ENCODE assay signal across 37 cellular contexts in genomic region chr17:37768438-37768837, GRCh38. TPM values are rescaled to one million over a fixed set of nuclear protein-coding genes. Genes with fewer than 3 reads are reported as not detected.
"Had no signal": no experiment of that assay in that cellular context is flagged by ENCODE, and none has a peak within 500 bp of the region (broad histone marks: within the 10 kb centered on the region; RNA-seq: fewer than 3 reads in every experiment).

No MANE protein-coding gene starts in this region.

- H3K27me3 ChIP-seq: body of pancreas had no signal

- DNase-seq: activated CD4-positive, alpha-beta memory T cell treated with anti-CD3 and anti-CD28 coated beads for 36 hours; activated CD4-positive, alpha-beta T cell treated with anti-CD3 and anti-CD28 coated beads for 36 hours; activated CD4-positive, alpha-beta T cell treated with anti-CD3 and anti-CD28 coated beads, Interleukin-2, amount 10 ng/mL, durations not matched to agents 24 days and 14 days; activated CD4-positive, CD25-positive, alpha-beta regulatory T cell; activated CD4-positive, CD25-positive, alpha-beta regulatory T cell treated with anti-CD3 and anti-CD28 coated beads, Interleukin-2, amount 50 U/mL, for 72 hours; activated CD8-positive, alpha-beta memory T cell treated with anti-CD3 and anti-CD28 coated beads, Interleukin-2, amount 10 ng/mL, durations not matched to agents 7 days and 5 days; activated CD8-positive, alpha-beta memory T cell treated with anti-CD3 and anti-CD28 coated beads, Interleukin-2, amount 50 U/mL, for 4 hours; activated CD8-positive, alpha-beta T cell treated with anti-CD3 and anti-CD28 coated beads, Interleukin-2, amount 10 ng/mL, durations not matched to agents 7 days and 5 days; activated effector memory CD4-positive, alpha-beta T cell treated with anti-CD3 and anti-CD28 coated beads, Interleukin-2, amount 50 U/mL, for 16 hours; activated naive CD4-positive, alpha-beta T cell treated with anti-CD3 and anti-CD28 coated beads for 36 hours; activated naive CD8-positive, alpha-beta T cell treated with anti-CD3 and anti-CD28 coated beads for 36 hours; activated naive CD8-positive, alpha-beta T cell treated with anti-CD3 and anti-CD28 coated beads, Interleukin-2, amount 50 U/mL, for 24 hours; activated T-cell treated with anti-CD3 and anti-CD28 coated beads, Interleukin-2, amount 50 U/mL, for 1 hour; activated T-cell treated with anti-CD3 and anti-CD28 coated beads, Interleukin-2, amount 50 U/mL, for 48 hours; adrenal gland; amygdala; aorta; body of pancreas; caudate nucleus; cortex of kidney; dermis blood vessel endothelial cell; effector CD4-positive, alpha-beta T cell; effector memory CD8-positive, alpha-beta T cell; erythroblast; esophagus squamous epithelium; head of caudate nucleus; T-helper 1 cell; T-helper 17 cell; T1000; WERI-Rb-1 had no signal

- H3K36me3 Mint-ChIP-seq: activated CD4-positive, alpha-beta memory T cell treated with anti-CD3 and anti-CD28 coated beads for 36 hours; activated CD8-positive, alpha-beta memory T cell treated with anti-CD3 and anti-CD28 coated beads, Interleukin-2, amount 10 ng/mL, durations not matched to agents 7 days and 5 days; activated naive CD4-positive, alpha-beta T cell treated with anti-CD3 and anti-CD28 coated beads, Interleukin-2, amount 50 U/mL, for 24 hours; activated naive CD8-positive, alpha-beta T cell treated with anti-CD3 and anti-CD28 coated beads for 36 hours had no signal

- H3K4me3 ChIP-seq: adrenal gland, body of pancreas, esophagus squamous epithelium had no signal

- H3K36me3 ChIP-seq: adrenal gland, esophagus squamous epithelium, WERI-Rb-1 had no signal

- H3K9me3 ChIP-seq: adrenal gland, body of pancreas had no signal

- H3K9me3 Mint-ChIP-seq: activated CD4-positive, alpha-beta memory T cell treated with anti-CD3 and anti-CD28 coated beads for 36 hours; activated CD4-positive, alpha-beta T cell treated with anti-CD3 and anti-CD28 coated beads, Interleukin-2, amount 10 ng/mL, durations not matched to agents 24 days and 14 days; activated naive CD4-positive, alpha-beta T cell treated with anti-CD3 and anti-CD28 coated beads for 36 hours; activated naive CD4-positive, alpha-beta T cell treated with anti-CD3 and anti-CD28 coated beads, Interleukin-2, amount 50 U/mL, for 24 hours; activated naive CD8-positive, alpha-beta T cell treated with anti-CD3 and anti-CD28 coated beads for 36 hours; activated naive CD8-positive, alpha-beta T cell treated with anti-CD3 and anti-CD28 coated beads, Interleukin-2, amount 50 U/mL, for 24 hours; activated T-helper 1 cell treated with anti-CD3 and anti-CD28 coated beads, Interleukin-12 subunit alpha, Interleukin-12 subunit beta, Interleukin-2, Interleukin-4 antibody, amounts not matched to agents 30 ng/mL and 10 ng/mL and 1 ng/mL, durations not matched to agents 14 hours and 24 hours and 36 hours; activated T-helper 2 cell treated with anti-CD3 and anti-CD28 coated beads, Interferon-gamma antibody, Interleukin-2, Interleukin-4, amounts not matched to agents 10 μg/mL and 5 μg/mL and 100 μg/mL, durations not matched to agents 14 hours and 24 hours and 36 hours; effector memory CD8-positive, alpha-beta T cell; T-helper 2 cell treated with Interferon-gamma antibody and Interleukin-4, amounts not matched to agents 5 μg/mL and 100 μg/mL, for 36 hours had no signal

- H3K27ac ChIP-seq: adrenal gland, body of pancreas, esophagus squamous epithelium, WERI-Rb-1 had no signal

- H3K27ac Mint-ChIP-seq: activated CD4-positive, alpha-beta memory T cell treated with anti-CD3 and anti-CD28 coated beads for 36 hours; activated CD4-positive, alpha-beta T cell treated with anti-CD3 and anti-CD28 coated beads for 36 hours; activated CD4-positive, alpha-beta T cell treated with anti-CD3 and anti-CD28 coated beads, Interleukin-2, amount 10 ng/mL, durations not matched to agents 24 days and 14 days; activated CD8-positive, alpha-beta T cell treated with anti-CD3 and anti-CD28 coated beads, Interleukin-2, amount 10 ng/mL, durations not matched to agents 7 days and 5 days; activated naive CD4-positive, alpha-beta T cell treated with anti-CD3 and anti-CD28 coated beads for 36 hours; activated naive CD4-positive, alpha-beta T cell treated with anti-CD3 and anti-CD28 coated beads, Interleukin-2, amount 50 U/mL, for 24 hours; activated naive CD8-positive, alpha-beta T cell treated with anti-CD3 and anti-CD28 coated beads for 36 hours; activated naive CD8-positive, alpha-beta T cell treated with anti-CD3 and anti-CD28 coated beads, Interleukin-2, amount 50 U/mL, for 24 hours; activated T-helper 1 cell treated with anti-CD3 and anti-CD28 coated beads, Interleukin-12 subunit alpha, Interleukin-12 subunit beta, Interleukin-2, Interleukin-4 antibody, amounts not matched to agents 30 ng/mL and 10 ng/mL and 1 ng/mL, durations not matched to agents 14 hours and 24 hours and 36 hours; activated T-helper 2 cell treated with anti-CD3 and anti-CD28 coated beads, Interferon-gamma antibody, Interleukin-2, Interleukin-4, amounts not matched to agents 10 μg/mL and 5 μg/mL and 100 μg/mL, durations not matched to agents 14 hours and 24 hours and 36 hours; effector memory CD8-positive, alpha-beta T cell; T-helper 17 cell; T-helper 2 cell treated with Interferon-gamma antibody and Interleukin-4, amounts not matched to agents 5 μg/mL and 100 μg/mL, for 36 hours had no signal

- ATAC-seq: activated CD4-positive, alpha-beta T cell treated with anti-CD3 and anti-CD28 coated beads for 36 hours; activated CD8-positive, alpha-beta memory T cell treated with anti-CD3 and anti-CD28 coated beads, Interleukin-2, amount 10 ng/mL, durations not matched to agents 7 days and 5 days; activated CD8-positive, alpha-beta T cell treated with anti-CD3 and anti-CD28 coated beads, Interleukin-2, amount 10 ng/mL, durations not matched to agents 7 days and 5 days; activated naive CD8-positive, alpha-beta T cell treated with anti-CD3 and anti-CD28 coated beads, Interleukin-2, amount 50 U/mL, for 24 hours; body of pancreas; effector memory CD8-positive, alpha-beta T cell; T-helper 17 cell had no signal

- H3K4me3 Mint-ChIP-seq: activated CD4-positive, alpha-beta memory T cell treated with anti-CD3 and anti-CD28 coated beads for 36 hours; activated CD4-positive, alpha-beta T cell treated with anti-CD3 and anti-CD28 coated beads for 36 hours; activated CD4-positive, alpha-beta T cell treated with anti-CD3 and anti-CD28 coated beads, Interleukin-2, amount 10 ng/mL, durations not matched to agents 24 days and 14 days; activated CD8-positive, alpha-beta memory T cell treated with anti-CD3 and anti-CD28 coated beads, Interleukin-2, amount 10 ng/mL, durations not matched to agents 7 days and 5 days; activated CD8-positive, alpha-beta T cell treated with anti-CD3 and anti-CD28 coated beads, Interleukin-2, amount 10 ng/mL, durations not matched to agents 7 days and 5 days; activated naive CD4-positive, alpha-beta T cell treated with anti-CD3 and anti-CD28 coated beads for 36 hours; activated naive CD4-positive, alpha-beta T cell treated with anti-CD3 and anti-CD28 coated beads, Interleukin-2, amount 50 U/mL, for 24 hours; activated naive CD8-positive, alpha-beta T cell treated with anti-CD3 and anti-CD28 coated beads for 36 hours; activated naive CD8-positive, alpha-beta T cell treated with anti-CD3 and anti-CD28 coated beads, Interleukin-2, amount 50 U/mL, for 24 hours; activated T-helper 1 cell treated with anti-CD3 and anti-CD28 coated beads, Interleukin-12 subunit alpha, Interleukin-12 subunit beta, Interleukin-2, Interleukin-4 antibody, amounts not matched to agents 30 ng/mL and 10 ng/mL and 1 ng/mL, durations not matched to agents 14 hours and 24 hours and 36 hours; effector memory CD8-positive, alpha-beta T cell; T-helper 17 cell; T-helper 2 cell treated with Interferon-gamma antibody and Interleukin-4, amounts not matched to agents 5 μg/mL and 100 μg/mL, for 36 hours had no signal

- H3K4me1 ChIP-seq: adrenal gland had no signal

RNA-seq across cellular contexts. Expression of gene HNF1B, which starts 23.6 kb away (rescaled TPM):
- total RNA-seq: activated CD4-positive, alpha-beta memory T cell treated with anti-CD3 and anti-CD28 coated beads for 36 hours; activated CD4-positive, alpha-beta T cell treated with anti-CD3 and anti-CD28 coated beads for 36 hours; activated CD8-positive, alpha-beta T cell treated with anti-CD3 and anti-CD28 coated beads, Interleukin-2, amount 10 ng/mL, durations not matched to agents 7 days and 5 days; activated naive CD4-positive, alpha-beta T cell treated with anti-CD3 and anti-CD28 coated beads for 36 hours; aorta; esophagus squamous epithelium; fibroblast of lung; fibroblast of villous mesenchyme; frontal cortex; T-helper 17 cell had no signal
